Comparison of ENCODE assay signal across 8 cellular contexts in the genomic region with DNA sequence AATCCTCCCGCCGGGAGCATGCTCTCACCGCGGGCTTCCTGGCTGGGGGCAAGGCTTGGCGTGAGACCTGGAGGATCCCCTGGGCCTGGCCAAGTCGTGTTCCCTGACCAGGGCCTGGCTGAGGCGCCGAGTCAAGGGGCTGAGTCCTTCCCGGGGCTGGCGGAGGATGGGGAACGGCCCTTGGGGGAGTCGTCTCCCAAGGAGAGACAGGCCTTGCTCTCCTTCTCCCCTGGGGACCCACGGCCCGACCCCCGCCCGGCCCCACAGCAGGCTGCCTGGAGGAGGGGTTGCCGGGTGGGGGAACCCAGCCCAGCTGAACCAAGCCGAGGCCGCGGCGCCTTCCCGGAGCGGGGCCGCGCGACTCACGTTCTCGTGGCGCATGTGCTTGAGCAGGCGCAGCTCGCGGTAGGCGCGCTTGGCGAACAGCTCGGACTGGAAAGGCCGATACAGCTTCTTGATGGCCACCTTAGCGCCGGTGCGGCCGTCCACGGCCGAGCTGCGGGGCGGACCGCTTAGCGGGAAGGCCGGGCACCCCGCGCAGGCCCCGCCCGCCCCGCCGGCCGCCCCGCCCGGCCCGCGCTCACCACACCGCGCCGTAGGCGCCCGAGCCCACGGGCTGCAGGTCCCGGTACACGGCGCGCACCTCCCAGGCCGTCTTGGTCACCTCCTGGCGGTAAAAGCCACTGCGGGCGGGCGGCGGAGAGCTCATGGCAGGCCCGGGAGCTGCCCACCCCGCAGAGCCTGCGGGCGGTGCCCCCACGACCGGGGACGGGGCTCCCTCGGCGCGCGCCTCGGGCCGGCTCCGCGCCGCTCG.
DNase-seq lines count a peak whose midpoint lies in the region; FAIRE-seq and TF ChIP-seq lines count a peak whose summit lies in the region.

No MANE protein-coding gene starts in this region.

- H3K27me3 ChIP-seq in iPS-15b (ENCODE audit: control insufficient read depth, insufficient read depth, low read length), result no peaks in the 10 kb centered on the region

- peaks cover 10% of the 10 kb centered on the region for H3K36me3 ChIP-seq in iPS-15b (ENCODE audit: control insufficient read depth, insufficient read depth, low read length)

- H3K9ac ChIP-seq in iPS-15b (ENCODE audit: low read depth, low read length), result peak overlapping the region; percentile 47

- H3K27ac ChIP-seq in skin epidermis, result peak overlapping the region in 6 of 21 experiments; percentile 17 to 57 (median 45)

- FAIRE-seq in GM18507 (lab: Jason Lieb, UNC) (peak; percentile 56), D721Med (lab: Jason Lieb, UNC) (no peak)

- no peaks in the 10 kb centered on the region for H3K9me3 ChIP-seq in iPS-15b (ENCODE audit: control insufficient read depth, insufficient read depth, low read length)

- in situ Hi-C loops in astrocyte of the cerebellum (cut with HindIII; ENCODE audit: low sequenced_read_pairs), result no loop called here

- H3K4me1 ChIP-seq in iPS-15b (ENCODE audit: control insufficient read depth, insufficient read depth, low read length), result peaks cover 11% of the 10 kb centered on the region

- TF ChIP-seq CTCF in astrocyte of the cerebellum (IDR thresholded peaks at IDR 0.05; ENCODE audit: low read depth, low read length, missing control alignments) (no peak), D721Med (IDR thresholded peaks at IDR 0.05; ENCODE audit: insufficient read depth, missing control alignments) (no peak)

- DNase-seq in AG08395 (ENCODE audit: low spot score) (peak; percentile 57), GM18507 (ENCODE audit: extremely low spot score, insufficient read length, low read depth) (no peak), NCI-H748 (lab: John Stamatoyannopoulos, UW; ENCODE audit: unreplicated experiment) (peak; percentile 75), astrocyte of the cerebellum (ENCODE audit: low read depth) (no peak), D721Med (ENCODE audit: insufficient read length, low spot score) (no peak), globus pallidus (ENCODE audit: low spot score) (no peak)

- H3K4me3 ChIP-seq in astrocyte of the cerebellum (ENCODE audit: low read depth, low read length) (peak overlapping the region; percentile 62), iPS-15b (ENCODE audit: low read depth, low read length) (peak overlapping the region; percentile 63), skin epidermis (peak overlapping the region; percentile 24 to 42 (median 30))

Comparison
In these comparisons a context has a peak if more than half of its experiments do, and no peak if none do; other contexts are left out.
1. DNase-seq: peak in AG08395 (single experiment) and NCI-H748 (single experiment); none in GM18507 (single experiment), astrocyte of the cerebellum (single experiment), D721Med (single experiment) and globus pallidus (single experiment).
2. Peak in every context shown above with its lines, with median percentiles within 50 percentile points of each other: H3K4me3 ChIP-seq.